8 cellular contexts compared by ENCODE assay signal in genomic region chr20:53866787-53867740, GRCh38.
A peak's percentile ranks its signal among the peaks of the same experiment; 100 is the strongest.
DNase-seq lines count a peak whose midpoint lies in the region; ATAC-seq, FAIRE-seq and TF ChIP-seq lines count a peak whose summit lies in the region.

No MANE protein-coding gene starts in this region.

- peaks cover 71% of the 10 kb centered on the region for H3K4me1 Mint-ChIP-seq in endodermal cell

- no peaks in the 10 kb centered on the region for H3K27me3 Mint-ChIP-seq in endodermal cell (ENCODE audit: insufficient read depth)

- no peaks in the 10 kb centered on the region for H3K9me3 ChIP-seq in endodermal cell (ENCODE audit: control insufficient read depth, low read length)
- H3K9me3 ChIP-seq in pancreas, result no peaks in the 10 kb centered on the region

- H3K4me3 ChIP-seq in endodermal cell (ENCODE audit: low read length) (peak overlapping the region; percentile 61), pancreas (peak overlapping the region in 1 of 4 donors; percentile 12)

- peaks cover 16% of the 10 kb centered on the region for H3K4me1 ChIP-seq in endodermal cell (ENCODE audit: control insufficient read depth, insufficient read depth, low read length)
- peaks cover 41 to 69% (median 66%) of the 10 kb centered on the region in 3 donors for H3K4me1 ChIP-seq in pancreas

- DNase-seq in DMS79 (lab: John Stamatoyannopoulos, UW) (peak; percentile 80), NCI-H526 (lab: John Stamatoyannopoulos, UW) (peak; percentile 6 to 34), endodermal cell (no peak), pancreas (peak in 1 of 6 donors; percentile 12), GM10266 (ENCODE audit: extremely low spot score) (no peak)
- no peak for DNase-seq in stimulated activated CD4-positive, alpha-beta T cell treated with anti-CD3 and anti-CD28 coated beads, Interleukin-15, amount 100 ng/mL, for 24 hours
- DNase-seq in stimulated activated CD4-positive, alpha-beta T cell treated with anti-CD3 and anti-CD28 coated beads, Interleukin-12 subunit alpha, Interleukin-12 subunit beta, amount 100 ng/mL, for 4 hours, result no peak

- peak overlapping the region; percentile 72 for H3K9ac ChIP-seq in endodermal cell (ENCODE audit: extremely low read depth, low read length, poor library complexity, severe bottlenecking)

- H3K36me3 Mint-ChIP-seq in endodermal cell (ENCODE audit: low read depth), result no peaks in the 10 kb centered on the region

- intact Hi-C loops in pancreas (cut with DNase I), result loop anchor here in 1 of 3 donors (10.0 kb wide), 1 partner anchor 282 kb away; no protein-coding TSS in a partner anchor

- H3K27me3 ChIP-seq in endodermal cell (ENCODE audit: control insufficient read depth, insufficient read depth, low read length, poor library complexity, severe bottlenecking), result no peaks in the 10 kb centered on the region
- no peaks in the 10 kb centered on the region for H3K27me3 ChIP-seq in pancreas

- H3K4me3 Mint-ChIP-seq in endodermal cell, result peak overlapping the region; percentile 42

- TF ChIP-seq CTCF in endodermal cell (conservative IDR thresholded peaks at IDR 0.05), result no peak
- no peak for TF ChIP-seq CTCF in pancreas (IDR thresholded peaks at IDR 0.05)
- TF ChIP-seq CTCF in GM10266 (IDR thresholded peaks at IDR 0.05; ENCODE audit: control insufficient read depth, insufficient read depth, low read depth, missing control alignments), result no peak

- H3K36me3 ChIP-seq in endodermal cell (ENCODE audit: control insufficient read depth, insufficient read depth, low read length) (no peaks in the 10 kb centered on the region), pancreas (no peaks in the 10 kb centered on the region)

- no peak for FAIRE-seq in pancreas (lab: Jason Lieb, UNC)

- H3K9me3 Mint-ChIP-seq in endodermal cell, result no peaks in the 10 kb centered on the region

- H3K27ac Mint-ChIP-seq in endodermal cell, result peak overlapping the region; percentile 92

- H3K27ac ChIP-seq in endodermal cell (ENCODE audit: low read depth, low read length) (peak overlapping the region; percentile 74), pancreas (peak overlapping the region; percentile 45 to 91 (median 74))

- ATAC-seq in GM21737 (IDR thresholded peaks at IDR 0.05; ENCODE audit: unreplicated experiment) (peak; percentile 47), pancreas (peak; percentile 12 to 43 (median 32))

- 9 to 21% methylated on average over 5 to 11 of the region's 11 CpGs for WGBS in endodermal cell (ENCODE audit: insufficient coverage in 1 of 2, insufficient read length in 1 of 2), 2 experiments
- WGBS in pancreas, 2 donors, result 10 to 11% methylated on average over 11 of the region's 11 CpGs

Comparison
In these comparisons a context has a peak if more than half of its experiments do, and no peak if none do; other contexts are left out.
1. DNase-seq: peak in DMS79 (single experiment) and NCI-H526 (2 of 2); none in endodermal cell (single experiment), stimulated activated CD4-positive, alpha-beta T cell treated with anti-CD3 and anti-CD28 coated beads, Interleukin-15, amount 100 ng/mL, for 24 hours (single experiment), GM10266 (single experiment) and stimulated activated CD4-positive, alpha-beta T cell treated with anti-CD3 and anti-CD28 coated beads, Interleukin-12 subunit alpha, Interleukin-12 subunit beta, amount 100 ng/mL, for 4 hours (single experiment).